Comparison of ENCODE assay signal across 8 cellular contexts in the genomic region with DNA sequence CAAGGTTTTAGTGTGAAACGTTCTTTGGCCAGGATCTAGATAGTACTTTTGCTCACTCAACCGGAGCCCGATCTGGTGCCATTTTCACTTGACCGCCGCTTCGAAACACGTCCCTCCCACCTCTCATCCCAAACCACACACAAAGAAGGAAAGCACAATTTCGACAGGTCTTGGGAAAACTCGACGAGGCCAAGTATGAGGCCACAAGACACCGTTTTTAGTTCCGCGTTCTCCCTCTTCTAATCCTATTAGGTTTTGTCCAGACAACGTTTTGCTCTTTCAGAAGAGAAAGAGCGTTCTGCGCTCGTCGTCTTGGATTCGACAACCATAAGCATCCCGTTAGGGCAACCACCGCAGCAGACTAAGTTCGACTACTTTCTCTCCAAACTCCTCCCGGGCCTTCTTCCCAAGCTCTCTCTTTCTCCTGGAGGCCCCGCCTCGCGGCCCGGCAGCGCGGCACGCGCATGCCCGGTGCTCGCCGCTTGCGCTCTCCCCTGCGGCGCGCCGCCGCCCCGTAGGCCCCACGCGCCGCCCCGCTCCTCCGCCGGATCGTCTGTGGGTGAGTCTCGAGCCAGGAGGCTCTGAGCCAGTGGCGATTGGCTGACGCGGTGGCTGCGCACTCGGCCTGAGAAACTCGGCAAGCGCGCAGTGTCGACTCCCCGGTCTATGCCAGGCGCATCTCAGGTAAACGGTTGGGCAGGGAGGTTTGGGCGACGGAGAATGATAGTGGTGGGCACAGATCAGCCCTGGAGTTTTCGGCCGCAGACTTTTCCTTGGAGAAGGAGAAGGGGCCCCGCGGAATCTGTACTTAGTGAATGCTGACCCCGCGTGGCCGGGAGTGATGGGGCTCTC. TPM values are rescaled to one million over a fixed set of nuclear protein-coding genes. Genes with fewer than 3 reads are reported as not detected.
A peak's percentile ranks its signal among the peaks of the same experiment; 100 is the strongest.
DNase-seq lines count a peak whose midpoint lies in the region; ATAC-seq and TF ChIP-seq lines count a peak whose summit lies in the region.

A gene with protein sequence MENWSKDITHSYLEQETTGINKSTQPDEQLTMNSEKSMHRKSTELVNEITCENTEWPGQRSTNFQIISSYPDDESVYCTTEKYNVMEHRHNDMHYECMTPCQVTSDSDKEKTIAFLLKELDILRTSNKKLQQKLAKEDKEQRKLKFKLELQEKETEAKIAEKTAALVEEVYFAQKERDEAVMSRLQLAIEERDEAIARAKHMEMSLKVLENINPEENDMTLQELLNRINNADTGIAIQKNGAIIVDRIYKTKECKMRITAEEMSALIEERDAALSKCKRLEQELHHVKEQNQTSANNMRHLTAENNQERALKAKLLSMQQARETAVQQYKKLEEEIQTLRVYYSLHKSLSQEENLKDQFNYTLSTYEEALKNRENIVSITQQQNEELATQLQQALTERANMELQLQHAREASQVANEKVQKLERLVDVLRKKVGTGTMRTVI (plus strand): TSS at position 517 of the 852 bp plus-strand sequence. CDS start 49,952 bp downstream, outside the sequence.

- no peaks in the 10 kb centered on the region for H3K9me3 ChIP-seq in esophagus (ENCODE audit: control insufficient read depth in 2 of 2, insufficient read depth in 1 of 2, low read depth in 1 of 2, low read length in 1 of 2)
- no peaks in the 10 kb centered on the region for H3K9me3 ChIP-seq in mesenchymal stem cell (ENCODE audit: control insufficient read depth, low read length)

- CTCF ChIA-PET in WTC11 (lab: Charles Lee) = interaction anchor here (0.6 to 2.6 kb wide), 7 partner anchors 9 to 542 kb away, joined by 3 to 10 read pairs (median 4); no protein-coding TSS in a partner anchor

- H3K36me3 ChIP-seq in esophagus (ENCODE audit: control insufficient read depth in 2 of 2, insufficient read depth in 2 of 2, low read length in 1 of 2) (no peaks in the 10 kb centered on the region), mesenchymal stem cell (ENCODE audit: control insufficient read depth in 1 of 2, insufficient read depth in 2 of 2, low read depth in 1 of 2, low read length in 2 of 2) (no peaks in the 10 kb centered on the region)

- H2BK15ac ChIP-seq in mesenchymal stem cell (ENCODE audit: low read depth, poor library complexity, severe bottlenecking) = peak within 1 kb of the TSS; percentile 83

- H3K4me1 ChIP-seq in esophagus (ENCODE audit: control insufficient read depth in 2 of 2, insufficient read depth in 2 of 2, low read length in 1 of 2) = no peaks in the 10 kb centered on the region
- peaks cover 2% of the 10 kb centered on the region for H3K4me1 ChIP-seq in mesenchymal stem cell (ENCODE audit: control insufficient read depth, insufficient read depth, low read depth, low read length)

- H2AK5ac ChIP-seq in mesenchymal stem cell (ENCODE audit: low read length, severe bottlenecking) = no peak within 1 kb of the TSS

- H3K27me3 Mint-ChIP-seq in WTC11 (ENCODE audit: low read depth) = peaks cover 22% of the 10 kb centered on the region

- no peak within 1 kb of the TSS for H3K23ac ChIP-seq in mesenchymal stem cell (ENCODE audit: low read length in 2 of 2)

- POLR2A ChIA-PET in WTC11 (lab: Charles Lee) = interaction anchor here (0.6 to 1.1 kb wide), 3 partner anchors 25 to 63 kb away, joined by 3 to 5 read pairs (median 3); a partner anchor contains a TSS

- peak within 1 kb of the TSS in 1 of 2 experiments; percentile 97 for H3K14ac ChIP-seq in mesenchymal stem cell (ENCODE audit: low read length in 2 of 2)

- no peaks in the 10 kb centered on the region for H3K27me3 ChIP-seq in esophagus (ENCODE audit: control insufficient read depth in 1 of 2, insufficient read depth in 2 of 2, low read length in 2 of 2)
- H3K27me3 ChIP-seq in mesenchymal stem cell (ENCODE audit: control insufficient read depth in 1 of 2, insufficient read depth in 1 of 2, low read length in 2 of 2) = no peaks in the 10 kb centered on the region

- no peaks in the 10 kb centered on the region for H3K36me3 Mint-ChIP-seq in WTC11
- no peaks in the 10 kb centered on the region for H3K36me3 Mint-ChIP-seq in stimulated activated effector memory CD8-positive, alpha-beta T cell treated with anti-CD3 and anti-CD28 coated beads, Interleukin-12 subunit alpha, Interleukin-12 subunit beta, amount 100 ng/mL, for 72 hours

- H3K4ac ChIP-seq in mesenchymal stem cell (ENCODE audit: low read depth in 1 of 2, low read length in 2 of 2) = peak within 1 kb of the TSS; percentile 81 to 94

- H3K4me1 Mint-ChIP-seq in WTC11 = peaks cover 25% of the 10 kb centered on the region
- no peaks in the 10 kb centered on the region for H3K4me1 Mint-ChIP-seq in stimulated activated effector memory CD8-positive, alpha-beta T cell treated with anti-CD3 and anti-CD28 coated beads, Interleukin-12 subunit alpha, Interleukin-12 subunit beta, amount 100 ng/mL, for 72 hours

- peak; percentile 84 for DNase-seq in ELF-1 (ENCODE audit: low read depth, low spot score)
- DNase-seq in NCI-H187 (lab: John Stamatoyannopoulos, UW) = peak; percentile 73 to 79
- DNase-seq in WTC11 (ENCODE audit: low spot score) = peak; percentile 60
- DNase-seq in mesenchymal stem cell = peak; percentile 91
- no peak for DNase-seq in stimulated activated effector memory CD8-positive, alpha-beta T cell treated with anti-CD3 and anti-CD28 coated beads, Interleukin-12 subunit alpha, Interleukin-12 subunit beta, amount 100 ng/mL, for 72 hours (ENCODE audit: low spot score in 2 of 2)

- H3K4me3 ChIP-seq in esophagus (ENCODE audit: low read depth in 1 of 2, low read length in 2 of 2) (peak within 1 kb of the TSS; percentile 74 to 77), mesenchymal stem cell (ENCODE audit: insufficient read depth in 1 of 2, low read depth in 1 of 2, low read length in 2 of 2) (peak within 1 kb of the TSS; percentile 79 to 94)

- peak within 1 kb of the TSS; percentile 98 for H4K8ac ChIP-seq in mesenchymal stem cell (ENCODE audit: low read length)

- peak within 1 kb of the TSS; percentile 99 for H3K9ac ChIP-seq in mesenchymal stem cell (ENCODE audit: low read length)

- peak within 1 kb of the TSS; percentile 92 for H2BK120ac ChIP-seq in mesenchymal stem cell (ENCODE audit: low read depth, low read length)

- peak within 1 kb of the TSS; percentile 79 for H3K4me3 Mint-ChIP-seq in WTC11
- H3K4me3 Mint-ChIP-seq in stimulated activated effector memory CD8-positive, alpha-beta T cell treated with anti-CD3 and anti-CD28 coated beads, Interleukin-12 subunit alpha, Interleukin-12 subunit beta, amount 100 ng/mL, for 72 hours = peak within 1 kb of the TSS; percentile 18

- H2BK5ac ChIP-seq in mesenchymal stem cell (ENCODE audit: low read depth, low read length, poor library complexity, severe bottlenecking) = peak within 1 kb of the TSS; percentile 71

- peak within 1 kb of the TSS; percentile 77 to 82 for H2BK12ac ChIP-seq in mesenchymal stem cell (ENCODE audit: low read length in 2 of 2)

- no peak for TF ChIP-seq CTCF in WTC11 (IDR thresholded peaks at IDR 0.05)

- ATAC-seq in WTC11 (peak; percentile 87), HG03175 (IDR thresholded peaks at IDR 0.05; ENCODE audit: unreplicated experiment) (no peak), HG03159 (IDR thresholded peaks at IDR 0.05; ENCODE audit: unreplicated experiment) (no peak)
- ATAC-seq in stimulated activated effector memory CD8-positive, alpha-beta T cell treated with anti-CD3 and anti-CD28 coated beads, Interleukin-12 subunit alpha, Interleukin-12 subunit beta, amount 100 ng/mL, for 72 hours = peak; percentile 47

- 2 to 4% methylated on average over 70 of the region's 70 CpGs for WGBS in esophagus, 2 donors
- WGBS in mesenchymal stem cell = 1% methylated on average over 70 of the region's 70 CpGs

- H3K9me3 Mint-ChIP-seq in WTC11 = no peaks in the 10 kb centered on the region
- peaks cover 7% of the 10 kb centered on the region for H3K9me3 Mint-ChIP-seq in stimulated activated effector memory CD8-positive, alpha-beta T cell treated with anti-CD3 and anti-CD28 coated beads, Interleukin-12 subunit alpha, Interleukin-12 subunit beta, amount 100 ng/mL, for 72 hours

- H3K79me1 ChIP-seq in mesenchymal stem cell (replicated peaks; ENCODE audit: low read length, poor library complexity, severe bottlenecking) = peaks cover 11% of the 10 kb centered on the region

- H3K27ac ChIP-seq in esophagus (ENCODE audit: low read depth in 2 of 2, low read length in 1 of 2) = peak within 1 kb of the TSS; percentile 93 to 95
- peak within 1 kb of the TSS; percentile 92 for H3K27ac ChIP-seq in mesenchymal stem cell (ENCODE audit: low read length, poor library complexity, severe bottlenecking)

- H3K27ac Mint-ChIP-seq in WTC11 = peak within 1 kb of the TSS; percentile 55
- no peak within 1 kb of the TSS for H3K27ac Mint-ChIP-seq in stimulated activated effector memory CD8-positive, alpha-beta T cell treated with anti-CD3 and anti-CD28 coated beads, Interleukin-12 subunit alpha, Interleukin-12 subunit beta, amount 100 ng/mL, for 72 hours

- peak within 1 kb of the TSS; percentile 86 to 97 for H3K18ac ChIP-seq in mesenchymal stem cell (ENCODE audit: low read depth in 1 of 2, low read length in 2 of 2)

- peak within 1 kb of the TSS; percentile 91 for H4K91ac ChIP-seq in mesenchymal stem cell (ENCODE audit: low read length)

- H2AFZ ChIP-seq in mesenchymal stem cell (ENCODE audit: low read depth, low read length) = peak within 1 kb of the TSS; percentile 93

- H3K4me2 ChIP-seq in mesenchymal stem cell (ENCODE audit: low read length, poor library complexity, severe bottlenecking) = peak within 1 kb of the TSS; percentile 99

TF ChIP-seq in WTC11, 78 proteins besides CTCF, POLR2A, EP300 and RAD21 (continues in another document):
- TF ChIP-seq SMAD3 (CRISPR knock-in tag; IDR thresholded peaks at IDR 0.05; ENCODE audit: borderline replicate concordance) (no peak), NFE2L1 (CRISPR knock-in tag; IDR thresholded peaks at IDR 0.05) (no peak)
- TF ChIP-seq, protein P1, sequence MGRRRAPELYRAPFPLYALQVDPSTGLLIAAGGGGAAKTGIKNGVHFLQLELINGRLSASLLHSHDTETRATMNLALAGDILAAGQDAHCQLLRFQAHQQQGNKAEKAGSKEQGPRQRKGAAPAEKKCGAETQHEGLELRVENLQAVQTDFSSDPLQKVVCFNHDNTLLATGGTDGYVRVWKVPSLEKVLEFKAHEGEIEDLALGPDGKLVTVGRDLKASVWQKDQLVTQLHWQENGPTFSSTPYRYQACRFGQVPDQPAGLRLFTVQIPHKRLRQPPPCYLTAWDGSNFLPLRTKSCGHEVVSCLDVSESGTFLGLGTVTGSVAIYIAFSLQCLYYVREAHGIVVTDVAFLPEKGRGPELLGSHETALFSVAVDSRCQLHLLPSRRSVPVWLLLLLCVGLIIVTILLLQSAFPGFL (CRISPR knock-in tag; IDR thresholded peaks at IDR 0.05; ENCODE audit: borderline replicate concordance) = peak; percentile 36; the same call in 1 of the 2 replicates

RNA-seq across cellular contexts. Expression of the gene that starts here (rescaled TPM):
- total RNA-seq in WTC11 (2021) = 12.0 to 13.1 TPM (median 12.3 TPM) in 3 replicates
- 1 to 10 TPM; 1.5 to 2.2 TPM for polyA plus RNA-seq in esophagus
- 11.6 TPM for polyA plus RNA-seq in mesenchymal stem cell (2013, experiment 1 of 2)
- 11.1 TPM for polyA plus RNA-seq in mesenchymal stem cell (2013, experiment 2 of 2)

Comparison
In these comparisons a context has a peak if more than half of its experiments do, and no peak if none do; other contexts are left out.
1. DNase-seq: peak in ELF-1 (single experiment), NCI-H187 (2 of 2), WTC11 (single experiment) and mesenchymal stem cell (single experiment); none in stimulated activated effector memory CD8-positive, alpha-beta T cell treated with anti-CD3 and anti-CD28 coated beads, Interleukin-12 subunit alpha, Interleukin-12 subunit beta, amount 100 ng/mL, for 72 hours (0 of 2).
2. ATAC-seq: peak in WTC11 (single experiment) and stimulated activated effector memory CD8-positive, alpha-beta T cell treated with anti-CD3 and anti-CD28 coated beads, Interleukin-12 subunit alpha, Interleukin-12 subunit beta, amount 100 ng/mL, for 72 hours (single experiment); none in HG03175 (single experiment) and HG03159 (single experiment).